In genomic region chr1:164617607-164618564, GRCh38 we compare ENCODE assay signal across 8 cellular contexts. TPM values are rescaled to one million over a fixed set of nuclear protein-coding genes. Genes with fewer than 3 reads are reported as not detected.
A peak's percentile ranks its signal among the peaks of the same experiment; 100 is the strongest.
DNase-seq lines count a peak whose midpoint lies in the region; ATAC-seq, FAIRE-seq and TF ChIP-seq lines count a peak whose summit lies in the region.

No MANE protein-coding gene starts in this region.

- no peak for TF ChIP-seq EP300 in HepG2 (IDR thresholded peaks at IDR 0.05; ENCODE audit: low read depth in 2 of 2, low read length in 2 of 2)
- no peak for TF ChIP-seq EP300 in HepG2 (CRISPR knock-in tag; IDR thresholded peaks at IDR 0.05; ENCODE audit: borderline replicate concordance)
- no peak for TF ChIP-seq EP300 in ovary (IDR thresholded peaks at IDR 0.05)

- H3K27me3 ChIP-seq in BE2C (no peaks in the 10 kb centered on the region), HepG2 (ENCODE audit: control insufficient read depth in 1 of 2, insufficient read depth in 2 of 2, low read length in 2 of 2) (no peaks in the 10 kb centered on the region), ovary (no peaks in the 10 kb centered on the region)

- no peaks in the 10 kb centered on the region for H4K20me1 ChIP-seq in HepG2 (ENCODE audit: insufficient read depth, low read length)

- 46% methylated on average over 10 of the region's 10 CpGs for WGBS in HepG2 (ENCODE audit: low lambda C conversion rate)
- WGBS in ovary, 3 donors, result 65 to 75% (median 75%) methylated on average over 9 to 10 of the region's 10 CpGs

- H3K4me1 ChIP-seq in BE2C (no peaks in the 10 kb centered on the region), HepG2 (ENCODE audit: insufficient read depth, low read length) (peaks cover 7% of the 10 kb centered on the region), ovary (ENCODE audit: insufficient read depth) (peaks cover 26% of the 10 kb centered on the region)

- in situ Hi-C loops in HepG2 (cut with HindIII; ENCODE audit: extremely low pct_ligation_motif_present, low pct_unique_long_range_greater_than_20kb), result loop anchor here (10.0 kb wide), 2 partner anchors 1083 to 1203 kb away; no protein-coding TSS in a partner anchor

- no peak overlapping the region for H3K4me2 ChIP-seq in HepG2 (ENCODE audit: low read depth, low read length)

- TF ChIP-seq POLR2A in HepG2 (IDR thresholded peaks at IDR 0.05; ENCODE audit: insufficient read depth in 1 of 2, low read depth in 2 of 2, low read length in 2 of 2) (no peak), ovary (IDR thresholded peaks at IDR 0.05) (no peak)

- H3K4me3 ChIP-seq in BE2C (ENCODE audit: low read depth, low read length) (no peak overlapping the region), LNCaP clone FGC (ENCODE audit: low read depth, low read length) (no peak overlapping the region), HepG2 (replicated peaks in 1 of 3; ENCODE audit: insufficient read depth in 1 of 3, low read depth in 2 of 3, low read length in 3 of 3) (no peak overlapping the region), ovary (no peak overlapping the region)

- FAIRE-seq in HepG2 (lab: Jason Lieb, UNC), result no peak

- ATAC-seq in HepG2, result 0 out of 3 replicates have a peak, but pooled peaks have one; percentile 41

- no peak overlapping the region for H2AFZ ChIP-seq in HepG2 (ENCODE audit: low read length)

- TF ChIP-seq CTCF in BE2C (IDR thresholded peaks at IDR 0.05; ENCODE audit: low read depth, low read length), result peak; percentile 57
- TF ChIP-seq CTCF in LNCaP clone FGC (IDR thresholded peaks at IDR 0.05; ENCODE audit: control insufficient read depth, extremely low read depth, insufficient read depth), result peak; percentile 37
- peak; percentile 63 for TF ChIP-seq CTCF in VCaP (conservative IDR thresholded peaks at IDR 0.05)
- peak; percentile 65 for TF ChIP-seq CTCF in HepG2 (CRISPR knock-in tag; IDR thresholded peaks at IDR 0.05)
- no peak for TF ChIP-seq CTCF in ovary (IDR thresholded peaks at IDR 0.05)

- intact Hi-C loops in HepG2 (cut with micrococcal nuclease; ENCODE audit: unreplicated experiment), result loop anchor here (1.0 to 5.0 kb wide), 6 partner anchors 377 to 1261 kb away; no protein-coding TSS in a partner anchor
- intact Hi-C loops in ovary (cut with DNase I), result no loop called here

- POLR2A ChIA-PET in HepG2 (lab: Yijun Ruan, JAX), result no interaction called here

- H3K36me3 ChIP-seq in BE2C (no peaks in the 10 kb centered on the region), HepG2 (replicated peaks in 1 of 2; ENCODE audit: control insufficient read depth in 1 of 2, insufficient read depth in 2 of 2, low read length in 2 of 2) (no peaks in the 10 kb centered on the region), ovary (no peaks in the 10 kb centered on the region)

- H3K9me3 ChIP-seq in BE2C (no peaks in the 10 kb centered on the region; the same call in 1 of the 2 replicates), HepG2 (ENCODE audit: low read length) (no peaks in the 10 kb centered on the region), ovary (no peaks in the 10 kb centered on the region)

- TF ChIP-seq RAD21 in HepG2 (CRISPR knock-in tag; IDR thresholded peaks at IDR 0.05), result peak; percentile 52

- no peak overlapping the region for H3K9ac ChIP-seq in HepG2 (ENCODE audit: insufficient read depth, low read depth, low read length)

- no peak overlapping the region for H3K27ac ChIP-seq in VCaP
- H3K27ac ChIP-seq in HepG2 (ENCODE audit: extremely low read length, insufficient read depth, low read length), result no peak overlapping the region
- no peak overlapping the region for H3K27ac ChIP-seq in ovary

- H3K79me2 ChIP-seq in HepG2 (ENCODE audit: insufficient read depth, low read length), result no peaks in the 10 kb centered on the region

- CTCF ChIA-PET in HepG2 (lab: Yijun Ruan, JAX; ENCODE audit: low intra/inter-chr PET ratio, low total read pairs), result interaction anchor here (1.3 to 2.1 kb wide), 4 partner anchors 451 to 1208 kb away, joined by 4 to 12 read pairs (median 8); no protein-coding TSS in a partner anchor

- no TSS peak for BruUV-seq in HepG2 (replicated peaks; lab: Mats Ljungman, UMichigan)

- DNase-seq in BE2C (peak; percentile 23), LNCaP clone FGC (ENCODE audit: low read depth) (no peak), HepG2 (ENCODE audit: low spot score) (peak; percentile 23), ovary (no peak), T1000 (lab: John Stamatoyannopoulos, UW) (no peak), epidermal melanocyte (ENCODE audit: insufficient read length, low spot score) (no peak)
- no peak for DNase-seq in activated naive CD4-positive, alpha-beta T cell treated with anti-CD3 and anti-CD28 coated beads, Interleukin-2, amount 50 U/mL, for 16 hours

TF ChIP-seq in HepG2, 621 proteins besides CTCF, POLR2A, EP300 and RAD21:
- TF ChIP-seq STAG1 (CRISPR knock-in tag; IDR thresholded peaks at IDR 0.05) (peak; percentile 86), SMC3 (IDR thresholded peaks at IDR 0.05; ENCODE audit: low read length) (peak; percentile 79), XRCC5 (optimal IDR thresholded peaks at IDR 0.05; ENCODE audit: low read length) (no peak)

RNA-seq across cellular contexts. Expression of gene PBX1, which starts 58.9 kb away (rescaled TPM):
- polyA plus RNA-seq in BE2C (2012; ENCODE audit: insufficient read depth, insufficient read length, low read depth), result 25.9 TPM
- total RNA-seq in HepG2 (2016; rRNA removed; fragmentation: Illumina TruSeq; extraction: Trizol), result not detected in 2 replicates
- not detected in 2 replicates for total RNA-seq in HepG2 (2016; cell fraction: cytosol; rRNA removed; fragmentation: Illumina TruSeq; extraction: Trizol; ENCODE audit: low read depth)
- not detected in 2 replicates for total RNA-seq in HepG2 (2016; cell fraction: insoluble cytoplasmic fraction; rRNA removed; fragmentation: Illumina TruSeq; extraction: Trizol)
- 0.03 TPM in 1 of 2 replicates, not detected in the other for total RNA-seq in HepG2 (2016; cell fraction: membrane; rRNA removed; fragmentation: Illumina TruSeq; extraction: Trizol)
- total RNA-seq in HepG2 (2016; cell fraction: nucleus; rRNA removed; fragmentation: Illumina TruSeq; extraction: Trizol), result not detected in 2 replicates
- polyA plus RNA-seq in HepG2 (2011; rRNA removed), result 0.24 TPM in 1 of 2 replicates, not detected in the other
- under 0.01 and 0.01 TPM in 2 replicates for polyA plus RNA-seq in HepG2 (2011; cell fraction: cytosol; rRNA removed)
- not detected in 2 replicates for polyA plus RNA-seq in HepG2 (2011; cell fraction: nucleus; rRNA removed)
- 0.03 and 0.09 TPM in 2 replicates for polyA plus RNA-seq in HepG2 (2012)
- 0.08 TPM in 1 of 2 replicates, not detected in the other for polyA plus RNA-seq in HepG2 (2016; cell fraction: cytosol; fragmentation: Illumina TruSeq; extraction: Trizol; ENCODE audit: low read depth)
- 0.15 TPM in 1 of 2 replicates, not detected in the other for polyA plus RNA-seq in HepG2 (2016; cell fraction: insoluble cytoplasmic fraction; fragmentation: Illumina TruSeq; extraction: Trizol; ENCODE audit: low read depth)
- 0.18 TPM in 1 of 2 replicates, not detected in the other for polyA plus RNA-seq in HepG2 (2016; cell fraction: membrane; fragmentation: Illumina TruSeq; extraction: Trizol; ENCODE audit: low read depth)
- polyA plus RNA-seq in HepG2 (2016; cell fraction: nucleus; fragmentation: Illumina TruSeq; extraction: Trizol; ENCODE audit: insufficient read depth, low read depth), result not detected in 2 replicates
- 68.0 TPM in 1 of 2 replicates, not detected in the other for polyA minus RNA-seq in HepG2 (2011; rRNA and poly(A)+ RNA removed; ENCODE audit: low replicate concordance)
- polyA minus RNA-seq in HepG2 (2011; cell fraction: cytosol; rRNA and poly(A)+ RNA removed), result 0.30 TPM in 1 of 2 replicates, not detected in the other
- polyA minus RNA-seq in HepG2 (2011; cell fraction: nucleus; rRNA and poly(A)+ RNA removed), result 0.12 and 0.13 TPM in 2 replicates
- 100 to 1,000 TPM in 5 of 7 donors, 10 to 100 TPM in 2; 73.2 to 220 (median 144) TPM for total RNA-seq in ovary
- 100 to 1,000 TPM in 1 of 2 donors, 10 to 100 TPM in 1; 43.7 to 142 TPM for polyA plus RNA-seq in ovary

Comparison
In these comparisons a context has a peak if more than half of its experiments do, and no peak if none do; other contexts are left out.
1. DNase-seq: peak in BE2C (single experiment) and HepG2 (single experiment); none in LNCaP clone FGC (single experiment), ovary (0 of 5), T1000 (single experiment), epidermal melanocyte (single experiment) and activated naive CD4-positive, alpha-beta T cell treated with anti-CD3 and anti-CD28 coated beads, Interleukin-2, amount 50 U/mL, for 16 hours (single experiment).
2. CTCF ChIP-seq: peak in BE2C (single experiment), LNCaP clone FGC (single experiment), VCaP (single experiment) and HepG2 (single experiment); none in ovary (0 of 3).
3. RNA of gene PBX1, which starts 58.9 kb away (total RNA-seq): 73.2 to 220 TPM in ovary; 0.03 TPM in HepG2; every median in the first group is over 10 times any median in the second.